In genomic region chr15:84878504-84878903, GRCh38 we compare ENCODE assay signal across 8 cellular contexts. TPM values are rescaled to one million over a fixed set of nuclear protein-coding genes. Genes with fewer than 3 reads are reported as not detected.
A peak's percentile ranks its signal among the peaks of the same experiment; 100 is the strongest.
DNase-seq lines count a peak whose midpoint lies in the region; ATAC-seq, FAIRE-seq and TF ChIP-seq lines count a peak whose summit lies in the region.

No MANE protein-coding gene starts in this region.

- no peak overlapping the region for H3K4me3 Mint-ChIP-seq in progenitor cell of endocrine pancreas (ENCODE audit: low read depth)

- no peaks in the 10 kb centered on the region for H3K27me3 ChIP-seq in HCT116 (ENCODE audit: insufficient read depth, low read length)

- no peaks in the 10 kb centered on the region for H3K9me2 ChIP-seq in HCT116 (ENCODE audit: insufficient read depth)

- peaks cover 6% of the 10 kb centered on the region for H3K27me3 Mint-ChIP-seq in progenitor cell of endocrine pancreas

- intact Hi-C loops in HCT116 (cut with micrococcal nuclease) = loop anchor here (1.0 to 2.0 kb wide), 4 partner anchors 34 to 280 kb away; partner anchors contain the start of gene WDR73
- intact Hi-C loops in head of caudate nucleus (cut with DNase I) = loop anchor here (10.0 kb wide), 1 partner anchor 294 kb away; no protein-coding TSS in a partner anchor

- H3K9me3 ChIP-seq in HCT116 (ENCODE audit: control insufficient read depth in 1 of 2, insufficient read depth in 1 of 2, low read depth in 1 of 2, low read length in 2 of 2) = no peaks in the 10 kb centered on the region

- no peak overlapping the region for H3K4me3 ChIP-seq in HCT116 (replicated peaks in 1 of 2; ENCODE audit: low read depth in 1 of 2, low read length in 2 of 2)

- H3K27ac ChIP-seq in HCT116 (ENCODE audit: low read depth, low read length) = no peak overlapping the region

- peak; percentile 95 for TF ChIP-seq RAD21 in HCT116 (IDR thresholded peaks at IDR 0.05; ENCODE audit: low read depth)

- FAIRE-seq in urothelium cell line (lab: Jason Lieb, UNC) = no peak

- RAD21 ChIA-PET in HCT116 (lab: Charles Lee; ENCODE audit: low non-redundant PET in 1 of 2, low total read pairs in 2 of 2, uncharacterized antibody in 2 of 2, unreplicated experiment in 2 of 2) = interaction anchor here (0.7 to 0.9 kb wide), 2 partner anchors 8 to 34 kb away, joined by 3 to 4 read pairs; no protein-coding TSS in a partner anchor

- H3K27ac Mint-ChIP-seq in progenitor cell of endocrine pancreas = peak overlapping the region; percentile 88

- H4K20me1 ChIP-seq in HCT116 (ENCODE audit: insufficient read depth) = no peaks in the 10 kb centered on the region

- no peak overlapping the region for H3K9ac ChIP-seq in HCT116 (ENCODE audit: low read length)

- DNase-seq in C1 segment of cervical spinal cord (lab: John Stamatoyannopoulos, UW) (peak in 10 of 14 donors; percentile 5 to 57 (median 28)), HCT116 (ENCODE audit: low read depth, low spot score) (peak; percentile 56), RPMI8226 (peak; percentile 71), head of caudate nucleus (peak; percentile 35 to 86 (median 70)), progenitor cell of endocrine pancreas (ENCODE audit: low spot score, unreplicated experiment) (no peak), urothelium cell line (ENCODE audit: low spot score) (peak; percentile 42)
- DNase-seq in activated effector memory CD4-positive, alpha-beta T cell treated with anti-CD3 and anti-CD28 coated beads, Interleukin-2, amount 50 U/mL, for 16 hours = peak; percentile 82

- TF ChIP-seq CTCF in HCT116 (IDR thresholded peaks at IDR 0.05 in 2 of 3, conservative IDR thresholded peaks at IDR 0.05 in 1 of 3; ENCODE audit: borderline replicate concordance in 1 of 3, insufficient read depth in 1 of 3, low read depth in 2 of 3, low read length in 2 of 3) (peak; percentile 77 to 93 (median 92)), progenitor cell of endocrine pancreas (IDR thresholded peaks at IDR 0.05; ENCODE audit: unreplicated experiment) (peak; percentile 35)

- ATAC-seq in HCT116 = peak; percentile 98
- no peak for ATAC-seq in GM21529 (IDR thresholded peaks at IDR 0.05; ENCODE audit: unreplicated experiment)

- CTCF ChIA-PET in HCT116 (lab: Charles Lee) = interaction anchor here (0.7 to 1.9 kb wide), 19 partner anchors 9 to 307 kb away, joined by 3 to 9 read pairs (median 5); partner anchors contain the start of gene WDR73

- no peak overlapping the region for H3K4me2 ChIP-seq in HCT116 (ENCODE audit: low read length)

- peaks cover 0 to 9% of the 10 kb centered on the region in 2 experiments; a peak in 3 of 4 replicates for H3K4me1 ChIP-seq in HCT116 (ENCODE audit: control insufficient read depth in 1 of 2, insufficient read depth in 2 of 2, low read length in 2 of 2)

- H3K4me1 Mint-ChIP-seq in progenitor cell of endocrine pancreas (ENCODE audit: low read depth) = peaks cover 14% of the 10 kb centered on the region

- no peaks in the 10 kb centered on the region for H3K79me2 ChIP-seq in HCT116 (ENCODE audit: insufficient read depth, low read length)

- no TSS peak for BruUV-seq in HCT116 (replicated peaks; lab: Mats Ljungman, UMichigan)

- no peak for TF ChIP-seq POLR2A in HCT116 (IDR thresholded peaks at IDR 0.05; ENCODE audit: borderline replicate concordance, extremely low read depth, insufficient read depth, insufficient read length)

- no peaks in the 10 kb centered on the region for H3K36me3 Mint-ChIP-seq in progenitor cell of endocrine pancreas (ENCODE audit: insufficient read depth)

- H2AFZ ChIP-seq in HCT116 (ENCODE audit: low read depth, low read length, poor library complexity, severe bottlenecking) = peak overlapping the region; percentile 73

- POLR2A ChIA-PET in HCT116 (lab: Charles Lee) = interaction anchor here (0.7 to 1.2 kb wide), 4 partner anchors 112 to 280 kb away, joined by 3 to 4 read pairs (median 3); partner anchors contain the start of genes SEC11A and WDR73

- no peaks in the 10 kb centered on the region for H3K36me3 ChIP-seq in HCT116 (ENCODE audit: control insufficient read depth in 1 of 2, insufficient read depth in 2 of 2, low read length in 2 of 2)

- H3K9me3 Mint-ChIP-seq in progenitor cell of endocrine pancreas (ENCODE audit: low read depth) = no peaks in the 10 kb centered on the region

TF ChIP-seq in HCT116, 20 proteins besides CTCF, POLR2A, EP300 and RAD21:
- TF ChIP-seq CBX3 (IDR thresholded peaks at IDR 0.05; ENCODE audit: low read depth) = 0 out of 2 replicates have a peak, but pooled peaks have one; percentile 15
- TF ChIP-seq MAX (IDR thresholded peaks at IDR 0.05) = no peak
- TF ChIP-seq SP1 (IDR thresholded peaks at IDR 0.05; ENCODE audit: low read depth) = no peak

RNA-seq across cellular contexts. Expression of gene SLC28A1, which starts 6.0 kb away (rescaled TPM):
- total RNA-seq in HCT116 (2021; ENCODE audit: unreplicated experiment) (not detected), progenitor cell of endocrine pancreas (not detected in 2 replicates)
- 0.02 TPM in 1 of 2 replicates, not detected in the other for polyA plus RNA-seq in HCT116 (2012)
